Comparison of ENCODE assay signal across 9 cellular contexts in the genomic region with DNA sequence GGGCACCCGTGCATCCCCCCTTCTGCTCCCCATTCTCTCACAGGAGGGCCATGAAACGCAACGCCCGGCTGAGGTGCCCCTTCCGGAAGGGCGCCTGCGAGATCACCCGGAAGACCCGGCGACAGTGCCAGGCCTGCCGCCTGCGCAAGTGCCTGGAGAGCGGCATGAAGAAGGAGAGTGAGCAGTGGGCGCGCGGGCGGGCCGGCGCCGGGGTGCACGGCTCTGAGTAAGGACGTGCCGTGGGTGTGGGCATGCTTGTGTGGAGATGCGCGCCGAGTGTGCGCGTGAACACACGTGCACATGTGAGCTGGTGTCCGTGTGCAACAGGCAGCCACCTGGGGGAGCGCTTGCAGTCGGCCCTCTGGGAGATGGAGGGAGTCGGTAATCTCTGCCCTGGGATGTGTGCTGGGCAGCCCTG. TPM values are rescaled to one million over a fixed set of nuclear protein-coding genes. Genes with fewer than 3 reads are reported as not detected.
DNase-seq lines count a peak whose midpoint lies in the region; ATAC-seq lines count a peak whose summit lies in the region.
"Had no signal": no experiment of that assay in that cellular context is flagged by ENCODE, and none has a peak within 500 bp of the region (broad histone marks: within the 10 kb centered on the region; RNA-seq: fewer than 3 reads in every experiment).

No MANE protein-coding gene starts in this region.

- H3K9ac ChIP-seq in skeletal muscle satellite cell (ENCODE audit: low read depth, low read length) = peak overlapping the region; percentile 73

- H3K4me2 ChIP-seq in skeletal muscle satellite cell (ENCODE audit: low read length) = peak overlapping the region; percentile 84

- no peak overlapping the region for H3K4me3 ChIP-seq in MG63
- H3K4me3 ChIP-seq in skeletal muscle satellite cell (ENCODE audit: low read length) = peak overlapping the region; percentile 67

- H3K4me1 ChIP-seq in skeletal muscle satellite cell (ENCODE audit: control insufficient read depth, insufficient read depth, low read length) = peaks cover 11% of the 10 kb centered on the region

- no peaks in the 10 kb centered on the region for H3K36me3 ChIP-seq in MG63
- no peaks in the 10 kb centered on the region for H3K36me3 ChIP-seq in skeletal muscle satellite cell (ENCODE audit: insufficient read depth, low read length)

- H3K27me3 ChIP-seq in MG63 (peaks cover 2% of the 10 kb centered on the region), skeletal muscle satellite cell (ENCODE audit: control insufficient read depth, insufficient read depth, low read length) (no peaks in the 10 kb centered on the region)

- DNase-seq in ELF-1 (ENCODE audit: low read depth, low spot score) (peak; percentile 44), MG63 (peak; percentile 16), germinal center (ENCODE audit: low spot score) (peak; percentile 54), HuH-7 (ENCODE audit: low spot score) (no peak)
- DNase-seq in activated T-cell treated with anti-CD3 and anti-CD28 coated beads, Interleukin-2, amount 50 U/mL, for 48 hours = peak; percentile 71 to 77
- DNase-seq in NK-92 treated with Interleukin-12 subunit alpha and Interleukin-12 subunit beta, amount 100 ng/mL, for 24 hours (lab: John Stamatoyannopoulos, UW) = no peak

- ATAC-seq in GM21447 (IDR thresholded peaks at IDR 0.05; ENCODE audit: unreplicated experiment) = peak; percentile 78
- ATAC-seq: Panc1 had no signal

- H3K9me3 ChIP-seq in MG63 (no peaks in the 10 kb centered on the region), skeletal muscle satellite cell (replicated peaks; ENCODE audit: low read length) (no peaks in the 10 kb centered on the region)

RNA-seq across cellular contexts. Expression of a gene that starts 28.1 kb away (rescaled TPM):
- total RNA-seq in MG63 (2014; rRNA removed; shearing (Covaris generic); ENCODE audit: low replicate concordance) = not detected in 2 replicates
- total RNA-seq in skeletal muscle satellite cell (2012; rRNA removed) = not detected in 2 replicates

Comparison
In these comparisons a context has a peak if more than half of its experiments do, and no peak if none do; other contexts are left out.
1. DNase-seq: peak in ELF-1 (single experiment), MG63 (single experiment), activated T-cell treated with anti-CD3 and anti-CD28 coated beads, Interleukin-2, amount 50 U/mL, for 48 hours (2 of 2) and germinal center (single experiment); none in HuH-7 (single experiment) and NK-92 treated with Interleukin-12 subunit alpha and Interleukin-12 subunit beta, amount 100 ng/mL, for 24 hours (single experiment).